In genomic region chr2:219298759-219299371, GRCh38 we compare ENCODE assay signal across 8 cellular contexts. TPM values are rescaled to one million over a fixed set of nuclear protein-coding genes. Genes with fewer than 3 reads are reported as not detected.
DNase-seq lines count a peak whose midpoint lies in the region; ATAC-seq and TF ChIP-seq lines count a peak whose summit lies in the region.

No MANE protein-coding gene starts in this region.

- TF ChIP-seq CTCF in GM13976 (IDR thresholded peaks at IDR 0.05; ENCODE audit: borderline replicate concordance, control extremely low read depth, extremely low read depth, insufficient read depth, missing control alignments) (peak; percentile 99), lung (IDR thresholded peaks at IDR 0.05; ENCODE audit: control extremely low read depth, extremely low read depth) (peak; percentile 95)

- ATAC-seq in HG03342 (IDR thresholded peaks at IDR 0.05; ENCODE audit: unreplicated experiment) (peak; percentile 44), lung (ENCODE audit: insufficient read depth, low FRiP score) (peak; percentile 71)

- WGBS in lung, 2 donors, result 21 to 25% methylated on average over 15 of the region's 15 CpGs

- peaks cover 0 to 2% of the 10 kb centered on the region in 2 donors for H3K4me1 ChIP-seq in lung (ENCODE audit: control insufficient read depth in 2 of 2, insufficient read depth in 2 of 2, low read length in 2 of 2)

- H3K27me3 ChIP-seq in lung (ENCODE audit: control insufficient read depth, insufficient read depth), result no peaks in the 10 kb centered on the region

- H3K4me3 ChIP-seq in lung, result no peak overlapping the region

- no peaks in the 10 kb centered on the region for H3K9me3 ChIP-seq in lung (ENCODE audit: control insufficient read depth in 2 of 2, insufficient read depth in 1 of 2, low read length in 1 of 2)

- H3K27ac ChIP-seq in lung (ENCODE audit: low read depth in 1 of 2, low read length in 1 of 2), result no peak overlapping the region

- in situ Hi-C loops in GM13976 (cut with MboI; ENCODE audit: low sequenced_read_pairs, unreplicated experiment), result loop anchor here (25.0 kb wide), 1 partner anchor 137 kb away; the partner anchor contains the start of genes NHEJ1 and SLC23A3

- DNase-seq in 8988T, result peak; percentile 96
- DNase-seq in GM13976 (ENCODE audit: low spot score), result peak; percentile 96
- peak; percentile 36 for DNase-seq in NCI-H748 treated with DMSO at 0.1 percent for 48 hours (lab: John Stamatoyannopoulos, UW)
- DNase-seq in activated CD4-positive, alpha-beta T cell treated with anti-CD3 and anti-CD28 coated beads, Interleukin-2, amount 50 U/mL, for 1 hour, result peak; percentile 89
- peak; percentile 86 for DNase-seq in dermis blood vessel endothelial cell
- DNase-seq in lung (ENCODE audit: low spot score), result peak; percentile 88
- DNase-seq in stimulated activated CD8-positive, alpha-beta memory T cell treated with anti-CD3 and anti-CD28 coated beads, Interleukin-12 subunit alpha, Interleukin-12 subunit beta, amount 100 ng/mL, for 4 hours (ENCODE audit: low read depth), result peak; percentile 71

- no peaks in the 10 kb centered on the region for H3K36me3 ChIP-seq in lung (ENCODE audit: control insufficient read depth in 2 of 2, insufficient read depth in 2 of 2, low read length in 2 of 2)

RNA-seq across cellular contexts. Expression of gene PTPRN, which starts 10.3 kb away (rescaled TPM):
- total RNA-seq in dermis blood vessel endothelial cell (0.17 TPM in 1 of 2 replicates, not detected in the other), lung (1 to 10 TPM in 1 of 2 donors, under 1 TPM in 1; 0.21 to 2.6 TPM)
- polyA plus RNA-seq in lung, result under 1 TPM; 0.11 to 0.22 TPM

RNA-seq across cellular contexts. Expression of gene DNAJB2, which starts 19.7 kb away (rescaled TPM):
- total RNA-seq in dermis blood vessel endothelial cell (24.0 and 27.7 TPM in 2 replicates), lung (10 to 100 TPM; 77.3 to 79.6 TPM)
- 10 to 100 TPM; 63.7 to 73.4 TPM for polyA plus RNA-seq in lung

RNA-seq across cellular contexts. Expression of gene RESP18, which starts 33.7 kb away (rescaled TPM):
- total RNA-seq in dermis blood vessel endothelial cell, result not detected in 2 replicates
- not detected for total RNA-seq in lung
- not detected for polyA plus RNA-seq in lung

RNA-seq across cellular contexts. Expression of gene TUBA4A, which starts 45.1 kb away (rescaled TPM):
- total RNA-seq in dermis blood vessel endothelial cell (19.9 and 23.0 TPM in 2 replicates), lung (10 to 100 TPM; 15.6 to 37.9 TPM)
- 10 to 100 TPM; 48.1 to 82.1 TPM for polyA plus RNA-seq in lung

RNA-seq across cellular contexts. Expression of gene TUBA4B, which starts 45.8 kb away (rescaled TPM):
- total RNA-seq in dermis blood vessel endothelial cell (0.09 TPM in 1 of 2 replicates, not detected in the other), lung (10 to 100 TPM in 1 of 2 donors, 1 to 10 TPM in 1; 5.7 to 20.3 TPM)
- 10 to 100 TPM in 1 of 2 donors, 1 to 10 TPM in 1; 8.7 to 12.2 TPM for polyA plus RNA-seq in lung

Comparison
In these comparisons a context has a peak if more than half of its experiments do, and no peak if none do; other contexts are left out.
1. DNase-seq: peak in every context shown above with its lines; median percentile 96 in 8988T; 96 in GM13976; 89 in activated CD4-positive, alpha-beta T cell treated with anti-CD3 and anti-CD28 coated beads, Interleukin-2, amount 50 U/mL, for 1 hour; 88 in lung; 86 in dermis blood vessel endothelial cell; 71 in stimulated activated CD8-positive, alpha-beta memory T cell treated with anti-CD3 and anti-CD28 coated beads, Interleukin-12 subunit alpha, Interleukin-12 subunit beta, amount 100 ng/mL, for 4 hours; 36 in NCI-H748 treated with DMSO at 0.1 percent for 48 hours.